20 cellular contexts compared by ENCODE assay signal in genomic region chr1:204641936-204642335, GRCh38. TPM values are rescaled to one million over a fixed set of nuclear protein-coding genes. Genes with fewer than 3 reads are reported as not detected.
DNase-seq lines count a peak whose midpoint lies in the region; ATAC-seq, FAIRE-seq and TF ChIP-seq lines count a peak whose summit lies in the region.
"Had no signal": no experiment of that assay in that cellular context is flagged by ENCODE, and none has a peak within 500 bp of the region (broad histone marks: within the 10 kb centered on the region; RNA-seq: fewer than 3 reads in every experiment).

No MANE protein-coding gene starts in this region.

- peaks cover 13% of the 10 kb centered on the region for H3K27me3 Mint-ChIP-seq in stimulated activated memory B cell treated with anti-CD40 and anti-IgM and Interleukin-4, amounts not matched to agents 10 μg/mL and 1 μg/mL and 100 μg/mL, for 72 hours

- no peak overlapping the region for H2AFZ ChIP-seq in K562 (ENCODE audit: low read depth, low read length)
- H2AFZ ChIP-seq in mesenchymal stem cell (ENCODE audit: low read depth, low read length), result no peak overlapping the region

- no peak overlapping the region for H3K18ac ChIP-seq in mesenchymal stem cell (ENCODE audit: low read depth in 1 of 2, low read length in 2 of 2)

- H3K27ac ChIP-seq in K562 (ENCODE audit: extremely low read depth, low read depth, low read length), result no peak overlapping the region
- H3K27ac ChIP-seq in mesenchymal stem cell (ENCODE audit: low read length, poor library complexity, severe bottlenecking), result no peak overlapping the region
- H3K27ac ChIP-seq: BLaER1 had no signal

- TF ChIP-seq EP300 in K562 (IDR thresholded peaks at IDR 0.05; ENCODE audit: low read length), result no peak

- H2BK5ac ChIP-seq in mesenchymal stem cell (ENCODE audit: low read depth, low read length, poor library complexity, severe bottlenecking), result no peak overlapping the region

- no peak overlapping the region for H4K8ac ChIP-seq in mesenchymal stem cell (ENCODE audit: low read length)

- no peak overlapping the region for H3K4me3 Mint-ChIP-seq in stimulated activated memory B cell treated with anti-CD40 and anti-IgM and Interleukin-4, amounts not matched to agents 10 μg/mL and 1 μg/mL and 100 μg/mL, for 72 hours
- H3K4me3 Mint-ChIP-seq: CD8-positive, alpha-beta T cell; IgD-negative memory B cell had no signal

- no peak for TF ChIP-seq POLR2A in K562 (conservative IDR thresholded peaks at IDR 0.05)

- no peak overlapping the region for H2BK12ac ChIP-seq in mesenchymal stem cell (ENCODE audit: low read length in 2 of 2)

- no peaks in the 10 kb centered on the region for H4K20me1 ChIP-seq in K562 (replicated peaks; ENCODE audit: control insufficient read depth, insufficient read depth, low read length)

- CTCF ChIA-PET in K562 (lab: Yijun Ruan, JAX; ENCODE audit: low intra/inter-chr PET ratio), result no interaction called here

- peak overlapping the region in 1 of 2 experiments; percentile 13 for H3K14ac ChIP-seq in mesenchymal stem cell (ENCODE audit: low read length in 2 of 2)

- no peak for FAIRE-seq in K562 (lab: Jason Lieb, UNC)
- FAIRE-seq: GM12878, HepG2 had no signal

- no peak overlapping the region for H2BK120ac ChIP-seq in mesenchymal stem cell (ENCODE audit: low read depth, low read length)

- POLR2A ChIA-PET in K562 (lab: Yijun Ruan, JAX), result interaction anchor here (0.6 to 1.5 kb wide), 7 partner anchors 10 to 196 kb away, joined by 3 to 6 read pairs (median 4); no protein-coding TSS in a partner anchor

- no peaks in the 10 kb centered on the region for H3K36me3 Mint-ChIP-seq in stimulated activated memory B cell treated with anti-CD40 and anti-IgM and Interleukin-4, amounts not matched to agents 10 μg/mL and 1 μg/mL and 100 μg/mL, for 72 hours
- H3K36me3 Mint-ChIP-seq: CD8-positive, alpha-beta T cell had no signal

- H4K91ac ChIP-seq in mesenchymal stem cell (ENCODE audit: low read length), result peak overlapping the region; percentile 1

- no peak for ATAC-seq in K562
- peak; percentile 12 for ATAC-seq in stimulated activated memory B cell treated with anti-CD40 and anti-IgM and Interleukin-4, amounts not matched to agents 10 μg/mL and 1 μg/mL and 100 μg/mL, for 72 hours
- no peak for ATAC-seq in HG03108 (IDR thresholded peaks at IDR 0.05; ENCODE audit: unreplicated experiment)
- ATAC-seq: CD8-positive, alpha-beta T cell; GM12878; HepG2 had no signal

- H3K4ac ChIP-seq in mesenchymal stem cell (ENCODE audit: low read depth in 1 of 2, low read length in 2 of 2), result no peak overlapping the region

- peak; percentile 22 for DNase-seq in NCI-H1694 (lab: John Stamatoyannopoulos, UW)
- no peak for DNase-seq in NCI-H1694 treated with DMSO at 0.1 percent for 48 hours (lab: John Stamatoyannopoulos, UW)
- no peak for DNase-seq in K562 (ENCODE audit: extremely low read depth in 1 of 4, low spot score in 3 of 4)
- no peak for DNase-seq in mesenchymal stem cell
- DNase-seq in stimulated activated naive CD4-positive, alpha-beta T cell (lab: John Stamatoyannopoulos, UW), result no peak
- DNase-seq in NCI-H510A treated with DMSO at 0.1 percent for 48 hours (lab: John Stamatoyannopoulos, UW), result no peak
- DNase-seq: 8988T; Calu3; CD8-positive, alpha-beta T cell; DMS79 treated with DMSO at 0.1 percent for 48 hours; GOT3 had no signal

- H3K36me3 ChIP-seq in K562 (ENCODE audit: control insufficient read depth, insufficient read depth, low read length) (no peaks in the 10 kb centered on the region), mesenchymal stem cell (ENCODE audit: control insufficient read depth in 1 of 2, insufficient read depth in 2 of 2, low read depth in 1 of 2, low read length in 2 of 2) (no peaks in the 10 kb centered on the region)
- H3K36me3 ChIP-seq: HAP-1 had no signal

- TF ChIP-seq RAD21 in K562 (CRISPR knock-in tag; conservative IDR thresholded peaks at IDR 0.05 in 1 of 2, IDR thresholded peaks at IDR 0.05 in 1 of 2), result no peak

- H2BK15ac ChIP-seq in mesenchymal stem cell (ENCODE audit: low read depth, poor library complexity, severe bottlenecking), result no peak overlapping the region

- no peak overlapping the region for H3K9ac ChIP-seq in K562 (ENCODE audit: insufficient read depth in 1 of 2, low read depth in 2 of 2, low read length in 2 of 2)
- H3K9ac ChIP-seq in mesenchymal stem cell (ENCODE audit: low read length), result no peak overlapping the region
- H3K9ac ChIP-seq: BLaER1 had no signal

- WGBS in K562 (ENCODE audit: insufficient coverage, low coverage, missing lambda C conversion rate), result 5% methylated on average over 3 of the region's 3 CpGs
- WGBS in mesenchymal stem cell, result 84% methylated on average over 3 of the region's 3 CpGs

- no peak overlapping the region for H3K27ac Mint-ChIP-seq in stimulated activated memory B cell treated with anti-CD40 and anti-IgM and Interleukin-4, amounts not matched to agents 10 μg/mL and 1 μg/mL and 100 μg/mL, for 72 hours
- H3K27ac Mint-ChIP-seq: CD8-positive, alpha-beta T cell; IgD-negative memory B cell had no signal

- no peaks in the 10 kb centered on the region for H3K4me1 Mint-ChIP-seq in stimulated activated memory B cell treated with anti-CD40 and anti-IgM and Interleukin-4, amounts not matched to agents 10 μg/mL and 1 μg/mL and 100 μg/mL, for 72 hours
- H3K4me1 Mint-ChIP-seq: IgD-negative memory B cell had no signal

- in situ Hi-C loops in K562 (cut with MboI), result no loop called here

- no peak overlapping the region for H2AK5ac ChIP-seq in mesenchymal stem cell (ENCODE audit: low read length, severe bottlenecking)

- H3K4me1 ChIP-seq in K562 (replicated peaks in 1 of 2; ENCODE audit: control insufficient read depth in 2 of 2, insufficient read depth in 2 of 2, low read length in 2 of 2) (peaks cover 0 to 3% of the 10 kb centered on the region in 2 experiments; a peak in 1 of 5 replicates), mesenchymal stem cell (ENCODE audit: control insufficient read depth, insufficient read depth, low read depth, low read length) (no peaks in the 10 kb centered on the region)

- BruUV-seq in K562 (replicated peaks; lab: Mats Ljungman, UMichigan), result no TSS peak

- H3K23ac ChIP-seq in mesenchymal stem cell (ENCODE audit: low read length in 2 of 2), result no peak overlapping the region

- H3K4me2 ChIP-seq in K562 (ENCODE audit: insufficient read depth, low read length) (no peak overlapping the region), mesenchymal stem cell (ENCODE audit: low read length, poor library complexity, severe bottlenecking) (no peak overlapping the region)
- H3K4me2 ChIP-seq: BLaER1 had no signal

- H3K9me1 ChIP-seq in K562 (ENCODE audit: control insufficient read depth, insufficient read depth, low read length), result no peaks in the 10 kb centered on the region

- H3K27me3 ChIP-seq in K562 (ENCODE audit: control insufficient read depth in 2 of 2, insufficient read depth in 2 of 2, low read length in 2 of 2) (peaks cover 23 to 46% of the 10 kb centered on the region in 2 experiments), mesenchymal stem cell (ENCODE audit: control insufficient read depth in 1 of 2, insufficient read depth in 1 of 2, low read length in 2 of 2) (peaks cover 33 to 64% of the 10 kb centered on the region in 2 experiments)
- H3K27me3 ChIP-seq: BLaER1 had no signal

- TF ChIP-seq CTCF in K562 (IDR thresholded peaks at IDR 0.05 in 2 of 3, conservative IDR thresholded peaks at IDR 0.05 in 1 of 3; ENCODE audit: insufficient read depth in 2 of 3, low read depth in 1 of 3, low read length in 3 of 3), result no peak

- intact Hi-C loops in K562 (cut with micrococcal nuclease), result no loop called here

- no peak overlapping the region for H3K4me3 ChIP-seq in K562
- H3K4me3 ChIP-seq in mesenchymal stem cell (ENCODE audit: insufficient read depth in 1 of 2, low read depth in 1 of 2, low read length in 2 of 2), result no peak overlapping the region
- H3K4me3 ChIP-seq: BLaER1, GM12878, HAP-1 had no signal

- H3K9me3 ChIP-seq in K562 (replicated peaks; ENCODE audit: control insufficient read depth, insufficient read depth, low read depth, low read length), result 0 out of 2 replicates have a peak, but pooled peaks cover 3% of the 10 kb centered on the region
- H3K9me3 ChIP-seq in mesenchymal stem cell (ENCODE audit: control insufficient read depth, low read length), result no peaks in the 10 kb centered on the region
- H3K9me3 ChIP-seq: HAP-1 had no signal

- H3K79me1 ChIP-seq in mesenchymal stem cell (replicated peaks; ENCODE audit: low read length, poor library complexity, severe bottlenecking), result no peaks in the 10 kb centered on the region

- H3K9me3 Mint-ChIP-seq in stimulated activated memory B cell treated with anti-CD40 and anti-IgM and Interleukin-4, amounts not matched to agents 10 μg/mL and 1 μg/mL and 100 μg/mL, for 72 hours, result peaks cover 3% of the 10 kb centered on the region
- H3K9me3 Mint-ChIP-seq: CD8-positive, alpha-beta T cell had no signal

- no peaks in the 10 kb centered on the region for H3K79me2 ChIP-seq in K562 (ENCODE audit: control insufficient read depth, insufficient read depth, low read length)

TF ChIP-seq in K562, 482 proteins besides CTCF, POLR2A, EP300 and RAD21 (continues in another document):
- TF ChIP-seq HSF4 (CRISPR knock-in tag; IDR thresholded peaks at IDR 0.05; ENCODE audit: borderline replicate concordance), result no peak
- 0 out of 2 replicates have a peak, but pooled peaks have one; percentile 27 for TF ChIP-seq BHLHE40 (IDR thresholded peaks at IDR 0.05; ENCODE audit: low read length)
- TF ChIP-seq ARID2 (IDR thresholded peaks at IDR 0.05), result no peak
- TF ChIP-seq EHMT2 (IDR thresholded peaks at IDR 0.05), result no peak

RNA-seq across cellular contexts. Expression of gene LRRN2, which starts 43.6 kb away (rescaled TPM):
- total RNA-seq in K562 (2011; cell fraction: chromatin; rRNA removed; ENCODE audit: low replicate concordance), result 0.09 TPM in 1 of 2 replicates, not detected in the other
- total RNA-seq in K562 (2011; cell fraction: nucleolus; rRNA removed), result 0.17 TPM in 1 of 2 replicates, not detected in the other
- not detected in 2 replicates for total RNA-seq in K562 (2011; cell fraction: nucleoplasm; rRNA removed)
- total RNA-seq in K562 (2014; rRNA removed) (0.05 TPM in 1 of 2 replicates, not detected in the other), K562 (2014; rRNA removed; fragmentation: Illumina TruSeq; extraction: Trizol) (not detected in 2 replicates), K562 (2015; rRNA removed; fragmentation: Illumina TruSeq; extraction: Trizol) (not detected in 2 replicates), K562 (2021) (not detected in 2 replicates)
- polyA plus RNA-seq in K562 (2011; rRNA removed) (not detected in 2 replicates), K562 (2014; fragmentation: Illumina TruSeq; extraction: Trizol) (0.06 TPM in 1 of 2 replicates, not detected in the other), K562 (2014; fragmentation: Nextera tagmentation; extraction: Ambion mirVana) (not detected), K562 (2014; rRNA removed) (not detected in 2 replicates)
- 0.36 TPM in 1 of 2 replicates, not detected in the other for polyA plus RNA-seq in K562 (2011; cell fraction: cytosol; rRNA removed)
- polyA plus RNA-seq in K562 (2011; cell fraction: nucleus; rRNA removed), result not detected in 2 replicates
- polyA plus RNA-seq in K562 (2012), result 0.03 and 0.08 TPM in 2 replicates
- not detected in 2 replicates for polyA minus RNA-seq in K562 (2011; rRNA and poly(A)+ RNA removed)
- not detected in 2 replicates for polyA minus RNA-seq in K562 (2011; cell fraction: cytosol; rRNA and poly(A)+ RNA removed)
- not detected in 2 replicates for polyA minus RNA-seq in K562 (2011; cell fraction: nucleus; rRNA and poly(A)+ RNA removed)
- 11.9 TPM for polyA plus RNA-seq in mesenchymal stem cell (2013, experiment 1 of 2)
- 11.8 TPM for polyA plus RNA-seq in mesenchymal stem cell (2013, experiment 2 of 2)
- total RNA-seq: A673; Calu3; CD8-positive, alpha-beta T cell; GM12878; HepG2 had no signal
- polyA plus RNA-seq: AG04450, GM12878, HepG2, IgD-negative memory B cell had no signal
